20 cellular contexts compared by ENCODE assay signal in the genomic region with DNA sequence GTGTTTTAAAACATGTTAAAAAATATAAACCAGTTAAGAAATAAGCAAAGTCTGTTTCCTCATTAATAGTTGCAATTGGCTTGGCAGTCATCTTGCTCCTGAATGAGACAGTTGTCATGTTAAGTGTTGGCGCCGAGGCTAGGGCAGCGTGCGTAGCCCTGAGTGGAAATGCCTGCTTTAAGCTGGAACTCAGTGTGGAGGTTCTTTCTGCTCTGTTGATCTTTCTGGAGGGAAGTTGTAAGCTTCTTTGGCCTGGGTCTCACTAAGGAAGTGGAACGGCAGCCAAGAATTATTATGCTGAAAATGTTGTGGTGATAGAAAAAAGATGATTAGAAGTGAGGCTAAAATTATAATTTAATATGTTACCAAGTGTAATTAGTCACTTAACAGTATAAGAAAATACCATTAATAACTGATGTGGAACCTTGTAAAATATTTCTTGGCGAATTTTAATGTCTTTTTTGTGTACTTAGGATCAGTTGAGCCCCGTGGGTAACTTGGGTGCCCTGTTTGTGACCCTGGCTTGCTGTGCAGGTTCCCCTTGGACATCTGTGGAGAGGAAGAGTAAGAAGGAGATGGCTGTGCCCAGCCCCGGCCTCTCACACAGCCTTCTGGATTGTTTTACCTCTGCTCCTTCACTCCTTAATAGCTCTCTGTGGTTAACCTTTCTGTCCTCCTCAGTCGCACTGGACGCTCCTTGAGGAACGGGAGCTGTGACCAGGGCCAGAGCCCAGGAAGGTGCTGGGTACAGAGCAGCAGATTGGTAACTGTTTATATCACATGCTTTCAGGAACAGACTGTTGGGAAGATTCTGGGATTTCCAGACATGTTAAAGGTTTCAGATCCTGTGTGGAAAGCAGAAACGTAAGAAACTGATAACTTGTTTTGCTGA. TPM values are rescaled to one million over a fixed set of nuclear protein-coding genes. Genes with fewer than 3 reads are reported as not detected.
DNase-seq lines count a peak whose midpoint lies in the region; ATAC-seq, FAIRE-seq and TF ChIP-seq lines count a peak whose summit lies in the region.
"Had no signal": no experiment of that assay in that cellular context is flagged by ENCODE, and none has a peak within 500 bp of the region (broad histone marks: within the 10 kb centered on the region; RNA-seq: fewer than 3 reads in every experiment).

No MANE protein-coding gene starts in this region.

- H3K4me3 ChIP-seq in epithelial cell of proximal tubule (ENCODE audit: low read depth, low read length): peak overlapping the region; percentile 0
- H3K4me3 ChIP-seq: BLaER1 treated with 17β-estradiol and CSF1 and Interleukin-3, amounts not matched to agents 10 nM and 100 nM had no signal

- in situ Hi-C loops in KBM-7 (cut with MboI; ENCODE audit: low pct_unique_long_range_greater_than_20kb, low sequenced_read_pairs): no loop called here

- peak; percentile 35 for DNase-seq in KBM-7
- peak; percentile 35 for DNase-seq in epithelial cell of proximal tubule (ENCODE audit: low read depth)
- peak; percentile 51 for DNase-seq in renal cortical epithelial cell (ENCODE audit: low read depth)
- DNase-seq in D721Med (ENCODE audit: insufficient read length, low spot score): no peak
- no peak for DNase-seq in SKM-1 (lab: John Stamatoyannopoulos, UW; ENCODE audit: unreplicated experiment)
- DNase-seq: CD8-positive, alpha-beta memory T cell; DND-41; GOT3; NCI-H1417; NCI-H187; NCI-H2107; NCI-H2227 treated with DMSO at 0.1 percent for 48 hours; NCI-H510A treated with DMSO at 0.1 percent for 48 hours; NCI-H774 had no signal

- no peak for ATAC-seq in HG03469 (IDR thresholded peaks at IDR 0.05; ENCODE audit: unreplicated experiment)
- ATAC-seq in GM18861 (IDR thresholded peaks at IDR 0.05; ENCODE audit: unreplicated experiment): no peak

- FAIRE-seq in D721Med (lab: Jason Lieb, UNC): no peak
- FAIRE-seq: GM19239 had no signal

- TF ChIP-seq CTCF in epithelial cell of proximal tubule (conservative IDR thresholded peaks at IDR 0.05; ENCODE audit: low read depth, low read length): no peak
- no peak for TF ChIP-seq CTCF in D721Med (IDR thresholded peaks at IDR 0.05; ENCODE audit: insufficient read depth, missing control alignments)

RNA-seq across cellular contexts. Expression of a gene that starts 31.0 kb away (rescaled TPM):
- 5.6 and 10.1 TPM in 2 replicates for total RNA-seq in epithelial cell of proximal tubule
- total RNA-seq in renal cortical epithelial cell: 8.2 and 9.0 TPM in 2 replicates

RNA-seq across cellular contexts. Expression of a gene that starts 31.8 kb away (rescaled TPM):
- total RNA-seq in epithelial cell of proximal tubule (0.29 TPM in 1 of 2 replicates, not detected in the other), renal cortical epithelial cell (0.10 TPM in 1 of 2 replicates, not detected in the other)
- total RNA-seq: HT-29, M059J had no signal

Comparison
In these comparisons a context has a peak if more than half of its experiments do, and no peak if none do; other contexts are left out.
1. DNase-seq: peak in KBM-7 (single experiment), epithelial cell of proximal tubule (single experiment) and renal cortical epithelial cell (single experiment); none in D721Med (single experiment) and SKM-1 (single experiment).